Comparison of ENCODE assay signal across 27 cellular contexts in the genomic region with DNA sequence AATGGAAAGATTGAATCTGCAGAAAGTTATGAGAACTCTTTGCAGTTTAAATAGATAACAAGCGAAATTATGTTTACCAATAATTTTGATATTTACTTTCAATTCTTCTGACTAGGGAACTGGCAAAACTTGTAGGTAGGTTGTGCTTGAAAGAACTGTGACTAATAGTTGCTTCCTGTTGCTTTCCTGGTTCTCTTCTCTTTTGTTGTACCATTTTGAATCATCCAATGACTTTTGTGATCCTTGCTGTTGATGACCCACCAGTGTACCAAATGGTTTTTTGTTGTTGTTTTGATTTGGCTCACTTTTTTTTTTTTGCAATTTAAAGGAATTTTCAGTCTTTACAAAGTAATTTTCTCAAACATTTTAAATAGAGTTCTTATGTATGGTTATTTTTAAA.
DNase-seq lines count a peak whose midpoint lies in the region; ATAC-seq and TF ChIP-seq lines count a peak whose summit lies in the region.
"Had no signal": no experiment of that assay in that cellular context is flagged by ENCODE, and none has a peak within 500 bp of the region (broad histone marks: within the 10 kb centered on the region; RNA-seq: fewer than 3 reads in every experiment).

No MANE protein-coding gene starts in this region.

- H3K27me3 ChIP-seq in breast epithelium (no peaks in the 10 kb centered on the region), IMR-90 (ENCODE audit: control insufficient read depth, insufficient read depth, low read length) (no peaks in the 10 kb centered on the region)
- H3K27me3 ChIP-seq: brain microvascular endothelial cell had no signal

- peak overlapping the region; percentile 51; the same call in 1 of the 3 replicates for H2BK15ac ChIP-seq in IMR-90 (ENCODE audit: low read depth, low read length)

- dilution Hi-C loops in IMR-90 (cut with HindIII; ENCODE audit: low sequenced_read_pairs, unreplicated experiment), result no loop called here

- H3K4me3 ChIP-seq in breast epithelium (no peak overlapping the region), IMR-90 (ENCODE audit: insufficient read depth, low read depth, low read length) (no peak overlapping the region), epithelial cell of esophagus (ENCODE audit: low read length) (no peak overlapping the region)

- 0 out of 2 replicates have a peak overlapping the region, but pooled peaks have one; percentile 20 for H3K14ac ChIP-seq in IMR-90 (replicated peaks; ENCODE audit: low read depth, low read length)

- no peak overlapping the region for H3K4me2 ChIP-seq in IMR-90 (ENCODE audit: low read depth, low read length)

- no peak overlapping the region for H3K9ac ChIP-seq in IMR-90 (ENCODE audit: low read depth, low read length)

- no peak overlapping the region for H2AK5ac ChIP-seq in IMR-90 (ENCODE audit: low read depth, low read length)

- no peak overlapping the region for H3K23ac ChIP-seq in IMR-90 (ENCODE audit: low read depth, low read length)

- H2BK5ac ChIP-seq in IMR-90 (ENCODE audit: low read depth, low read length, poor library complexity, severe bottlenecking), result no peak overlapping the region

- peaks cover 0 to 28% of the 10 kb centered on the region in 2 experiments; a peak in 3 of 4 replicates for H3K79me1 ChIP-seq in IMR-90 (ENCODE audit: low read depth in 1 of 2, low read length in 2 of 2)

- BruUV-seq in MCF 10A (replicated peaks; lab: Mats Ljungman, UMichigan), result no TSS peak
- BruUV-seq in IMR-90 (replicated peaks; lab: Mats Ljungman, UMichigan), result no TSS peak

- POLR2A ChIA-PET in MCF 10A (lab: Yijun Ruan, JAX) (no interaction called here), IMR-90 (lab: Charles Lee; ENCODE audit: unreplicated experiment) (no interaction called here)

- in situ Hi-C loops in IMR-90 (cut with MboI; ENCODE audit: low sequenced_read_pairs), result no loop called here

- peaks cover 17% of the 10 kb centered on the region; the same call in 1 of the 2 replicates for H3K9me1 ChIP-seq in IMR-90 (ENCODE audit: insufficient read depth, low read length)

- CTCF ChIA-PET in MCF 10A (lab: Yijun Ruan, JAX) (no interaction called here), IMR-90 (lab: Yijun Ruan, JAX) (interaction anchor here (0.6 kb wide), 1 partner anchor 14 kb away, joined by 8 read pairs; no protein-coding TSS in a partner anchor)

- H3K36me3 ChIP-seq in breast epithelium (no peaks in the 10 kb centered on the region), IMR-90 (ENCODE audit: control insufficient read depth, insufficient read depth, low read length) (no peaks in the 10 kb centered on the region)
- H3K36me3 ChIP-seq: brain microvascular endothelial cell had no signal

- TF ChIP-seq POLR2A in breast epithelium (IDR thresholded peaks at IDR 0.05) (no peak), IMR-90 (IDR thresholded peaks at IDR 0.05; ENCODE audit: low read depth, low read length) (no peak)

- H3K27me3 Mint-ChIP-seq in MCF 10A (ENCODE audit: insufficient read depth, unreplicated experiment), result no peaks in the 10 kb centered on the region
- H3K27me3 Mint-ChIP-seq: CD4-positive, alpha-beta T cell; stimulated activated memory B cell treated with anti-CD40 and anti-IgM and Interleukin-4, amounts not matched to agents 10 μg/mL and 1 μg/mL and 100 μg/mL, for 72 hours; type B pancreatic cell had no signal

- peak overlapping the region; percentile 0 for H3K27ac Mint-ChIP-seq in MCF 10A (ENCODE audit: low read depth, unreplicated experiment)
- H3K27ac Mint-ChIP-seq: activated CD8-positive, alpha-beta T cell treated with anti-CD3 and anti-CD28 coated beads, Interleukin-2, amount 10 ng/mL, durations not matched to agents 7 days and 5 days; activated naive CD4-positive, alpha-beta T cell treated with anti-CD3 and anti-CD28 coated beads, Interleukin-2, amount 50 U/mL, for 24 hours; activated T-helper 2 cell treated with anti-CD3 and anti-CD28 coated beads, Interferon-gamma antibody, Interleukin-2, Interleukin-4, amounts not matched to agents 10 μg/mL and 5 μg/mL and 100 μg/mL, durations not matched to agents 14 hours and 24 hours and 36 hours; CD4-positive, alpha-beta T cell; nephron; stimulated activated memory B cell treated with anti-CD40 and anti-IgM and Interleukin-4, amounts not matched to agents 10 μg/mL and 1 μg/mL and 100 μg/mL, for 72 hours; T-helper 2 cell treated with Interferon-gamma antibody and Interleukin-4, amounts not matched to agents 5 μg/mL and 100 μg/mL, for 36 hours; type B pancreatic cell had no signal

- H3K9me3 ChIP-seq in breast epithelium (no peaks in the 10 kb centered on the region), IMR-90 (ENCODE audit: control insufficient read depth, insufficient read depth, low read length) (no peaks in the 10 kb centered on the region)

- no peak overlapping the region for H4K8ac ChIP-seq in IMR-90 (ENCODE audit: low read depth in 2 of 2, low read length in 2 of 2)

- TF ChIP-seq CTCF in MCF 10A (IDR thresholded peaks at IDR 0.05; ENCODE audit: unreplicated experiment) (no peak), breast epithelium (IDR thresholded peaks at IDR 0.05) (no peak), IMR-90 (conservative IDR thresholded peaks at IDR 0.05; ENCODE audit: low read depth, low read length) (no peak), epithelial cell of esophagus (IDR thresholded peaks at IDR 0.05; ENCODE audit: insufficient read depth, low read depth, low read length, missing control alignments) (no peak)

- no peak overlapping the region for H3K4ac ChIP-seq in IMR-90 (ENCODE audit: low read depth, low read length)

- intact Hi-C loops in MCF 10A (cut with micrococcal nuclease) (no loop called here), breast epithelium (cut with DNase I; ENCODE audit: low total_unique reads) (no loop called here), IMR-90 (cut with micrococcal nuclease) (no loop called here), posterior vena cava (cut with DNase I) (no loop called here)

- H2BK20ac ChIP-seq in IMR-90 (ENCODE audit: low read depth, low read length), result no peak overlapping the region; the same call in 1 of the 2 replicates

- H3K27ac ChIP-seq in breast epithelium, result no peak overlapping the region
- H3K27ac ChIP-seq in IMR-90 (ENCODE audit: insufficient read depth, low read length), result no peak overlapping the region

- ATAC-seq in IMR-90 (ENCODE audit: low read depth) (no peak), GM21737 (IDR thresholded peaks at IDR 0.05; ENCODE audit: unreplicated experiment) (no peak), GM18861 (IDR thresholded peaks at IDR 0.05; ENCODE audit: unreplicated experiment) (no peak)
- ATAC-seq: activated CD8-positive, alpha-beta T cell treated with anti-CD3 and anti-CD28 coated beads, Interleukin-2, amount 10 ng/mL, durations not matched to agents 7 days and 5 days; stimulated activated memory B cell treated with anti-CD40 and anti-IgM and Interleukin-4, amounts not matched to agents 10 μg/mL and 1 μg/mL and 100 μg/mL, for 72 hours had no signal

- no peak overlapping the region for H3K4me3 Mint-ChIP-seq in MCF 10A (ENCODE audit: unreplicated experiment)
- H3K4me3 Mint-ChIP-seq: activated CD8-positive, alpha-beta T cell treated with anti-CD3 and anti-CD28 coated beads, Interleukin-2, amount 10 ng/mL, durations not matched to agents 7 days and 5 days; activated naive CD4-positive, alpha-beta T cell treated with anti-CD3 and anti-CD28 coated beads, Interleukin-2, amount 50 U/mL, for 24 hours; CD4-positive, alpha-beta T cell; nephron; stimulated activated memory B cell treated with anti-CD40 and anti-IgM and Interleukin-4, amounts not matched to agents 10 μg/mL and 1 μg/mL and 100 μg/mL, for 72 hours; T-helper 2 cell treated with Interferon-gamma antibody and Interleukin-4, amounts not matched to agents 5 μg/mL and 100 μg/mL, for 36 hours; type B pancreatic cell had no signal

- H3K4me1 ChIP-seq in breast epithelium, result no peaks in the 10 kb centered on the region
- peaks cover 10% of the 10 kb centered on the region; the same call in 1 of the 2 replicates for H3K4me1 ChIP-seq in IMR-90 (ENCODE audit: control insufficient read depth, insufficient read depth, low read length)

- H2AFZ ChIP-seq in IMR-90 (replicated peaks; ENCODE audit: low read length, poor library complexity), result no peak overlapping the region

- no CpG with 5 or more reads among the region's 1 CpG for WGBS in IMR-90 (ENCODE audit: extremely low coverage in 2 of 2, insufficient read length in 1 of 2), 2 experiments

- H4K91ac ChIP-seq in IMR-90 (ENCODE audit: insufficient read depth, low read depth, low read length), result no peak overlapping the region

- DNase-seq in MCF 10A (ENCODE audit: unreplicated experiment) (no peak), breast epithelium (ENCODE audit: low spot score in 2 of 2) (no peak), IMR-90 (no peak), epithelial cell of esophagus (ENCODE audit: low read depth) (peak; percentile 69), posterior vena cava (ENCODE audit: low spot score) (no peak), NCI-H2227 (lab: John Stamatoyannopoulos, UW; ENCODE audit: unreplicated experiment) (no peak)
- DNase-seq: 8988T; activated CD8-positive, alpha-beta T cell treated with anti-CD3 and anti-CD28 coated beads, Interleukin-2, amount 10 ng/mL, durations not matched to agents 7 days and 5 days; AML-193; amniotic stem cell; CD4-positive, alpha-beta T cell; hypothalamus; KBM-7; MM.1S; NCI-H1417; NCI-H2029; NCI-H524 treated with DMSO at 0.1 percent for 48 hours; substantia nigra had no signal

- no peak overlapping the region for H4K5ac ChIP-seq in IMR-90 (ENCODE audit: low read depth, low read length)

- no peaks in the 10 kb centered on the region for H3K9me3 Mint-ChIP-seq in MCF 10A (ENCODE audit: unreplicated experiment)
- H3K9me3 Mint-ChIP-seq: activated naive CD4-positive, alpha-beta T cell treated with anti-CD3 and anti-CD28 coated beads, Interleukin-2, amount 50 U/mL, for 24 hours; activated T-helper 2 cell treated with anti-CD3 and anti-CD28 coated beads, Interferon-gamma antibody, Interleukin-2, Interleukin-4, amounts not matched to agents 10 μg/mL and 5 μg/mL and 100 μg/mL, durations not matched to agents 14 hours and 24 hours and 36 hours; CD4-positive, alpha-beta T cell; nephron; stimulated activated memory B cell treated with anti-CD40 and anti-IgM and Interleukin-4, amounts not matched to agents 10 μg/mL and 1 μg/mL and 100 μg/mL, for 72 hours; T-helper 2 cell treated with Interferon-gamma antibody and Interleukin-4, amounts not matched to agents 5 μg/mL and 100 μg/mL, for 36 hours; type B pancreatic cell had no signal

- no peaks in the 10 kb centered on the region for H4K20me1 ChIP-seq in IMR-90 (ENCODE audit: insufficient read depth, low read length)

- no peak for TF ChIP-seq RAD21 in IMR-90 (IDR thresholded peaks at IDR 0.05; ENCODE audit: low read length)

- H3K36me3 Mint-ChIP-seq in MCF 10A (ENCODE audit: insufficient read depth, unreplicated experiment), result no peaks in the 10 kb centered on the region
- H3K36me3 Mint-ChIP-seq: activated naive CD4-positive, alpha-beta T cell treated with anti-CD3 and anti-CD28 coated beads, Interleukin-2, amount 50 U/mL, for 24 hours; stimulated activated memory B cell treated with anti-CD40 and anti-IgM and Interleukin-4, amounts not matched to agents 10 μg/mL and 1 μg/mL and 100 μg/mL, for 72 hours; type B pancreatic cell had no signal

- peaks cover 22% of the 10 kb centered on the region for H3K4me1 Mint-ChIP-seq in MCF 10A (ENCODE audit: insufficient read depth, unreplicated experiment)
- H3K4me1 Mint-ChIP-seq: nephron; stimulated activated memory B cell treated with anti-CD40 and anti-IgM and Interleukin-4, amounts not matched to agents 10 μg/mL and 1 μg/mL and 100 μg/mL, for 72 hours had no signal

- no peak overlapping the region for H3K56ac ChIP-seq in IMR-90 (ENCODE audit: extremely low read depth, insufficient read depth, low read length)

- H3K18ac ChIP-seq in IMR-90 (ENCODE audit: low read depth, low read length), result no peak overlapping the region

- H2BK120ac ChIP-seq in IMR-90 (ENCODE audit: low read depth, low read length), result peak overlapping the region; percentile 20; the same call in 1 of the 2 replicates

- no peak overlapping the region for H2AK9ac ChIP-seq in IMR-90 (replicated peaks; ENCODE audit: low read depth, low read length, poor library complexity)
